1 cellular context compared by ENCODE assay signal in the genomic region with DNA sequence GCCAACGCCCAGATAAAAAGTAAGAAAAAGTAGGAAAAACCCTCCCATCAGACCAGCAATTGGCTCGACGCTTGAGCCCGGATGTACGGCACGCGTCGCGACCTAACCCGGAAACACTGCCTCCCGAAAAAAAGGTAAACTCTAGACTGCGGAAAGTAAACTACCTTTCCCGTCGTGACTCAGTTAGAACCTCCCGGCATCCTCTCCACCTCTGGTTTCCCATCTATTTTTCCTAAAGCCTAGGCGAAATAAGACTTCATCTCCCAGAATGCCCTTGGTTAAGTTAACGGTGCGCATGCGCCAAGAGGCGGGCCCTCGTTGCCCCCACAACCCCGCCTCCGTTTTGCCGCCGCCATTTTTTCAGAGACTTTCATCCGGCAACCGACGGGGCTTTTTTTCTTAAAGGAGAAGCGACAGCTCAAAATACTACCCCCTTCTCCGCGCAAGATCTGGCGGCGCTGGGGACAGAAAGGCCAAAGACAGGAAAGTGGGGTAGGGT.
TF ChIP-seq lines count a peak whose summit lies in the region.

No MANE protein-coding gene starts in this region.

TF ChIP-seq in HepG2, 621 proteins besides CTCF, POLR2A, EP300 and RAD21 (continued from another document and continues in another):
- no peak for TF ChIP-seq ZBTB10 (CRISPR knock-in tag; IDR thresholded peaks at IDR 0.05; ENCODE audit: borderline replicate concordance)
- TF ChIP-seq ZSCAN22 (CRISPR knock-in tag; IDR thresholded peaks at IDR 0.05) = no peak
- no peak for TF ChIP-seq ARNT (IDR thresholded peaks at IDR 0.05)
- TF ChIP-seq, protein P1, sequence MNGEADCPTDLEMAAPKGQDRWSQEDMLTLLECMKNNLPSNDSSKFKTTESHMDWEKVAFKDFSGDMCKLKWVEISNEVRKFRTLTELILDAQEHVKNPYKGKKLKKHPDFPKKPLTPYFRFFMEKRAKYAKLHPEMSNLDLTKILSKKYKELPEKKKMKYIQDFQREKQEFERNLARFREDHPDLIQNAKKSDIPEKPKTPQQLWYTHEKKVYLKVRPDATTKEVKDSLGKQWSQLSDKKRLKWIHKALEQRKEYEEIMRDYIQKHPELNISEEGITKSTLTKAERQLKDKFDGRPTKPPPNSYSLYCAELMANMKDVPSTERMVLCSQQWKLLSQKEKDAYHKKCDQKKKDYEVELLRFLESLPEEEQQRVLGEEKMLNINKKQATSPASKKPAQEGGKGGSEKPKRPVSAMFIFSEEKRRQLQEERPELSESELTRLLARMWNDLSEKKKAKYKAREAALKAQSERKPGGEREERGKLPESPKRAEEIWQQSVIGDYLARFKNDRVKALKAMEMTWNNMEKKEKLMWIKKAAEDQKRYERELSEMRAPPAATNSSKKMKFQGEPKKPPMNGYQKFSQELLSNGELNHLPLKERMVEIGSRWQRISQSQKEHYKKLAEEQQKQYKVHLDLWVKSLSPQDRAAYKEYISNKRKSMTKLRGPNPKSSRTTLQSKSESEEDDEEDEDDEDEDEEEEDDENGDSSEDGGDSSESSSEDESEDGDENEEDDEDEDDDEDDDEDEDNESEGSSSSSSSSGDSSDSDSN (CRISPR knock-in tag; IDR thresholded peaks at IDR 0.05) = peak; percentile 36
- TF ChIP-seq FOXO1 (CRISPR knock-in tag; IDR thresholded peaks at IDR 0.05) = no peak
- TF ChIP-seq, protein P2, sequence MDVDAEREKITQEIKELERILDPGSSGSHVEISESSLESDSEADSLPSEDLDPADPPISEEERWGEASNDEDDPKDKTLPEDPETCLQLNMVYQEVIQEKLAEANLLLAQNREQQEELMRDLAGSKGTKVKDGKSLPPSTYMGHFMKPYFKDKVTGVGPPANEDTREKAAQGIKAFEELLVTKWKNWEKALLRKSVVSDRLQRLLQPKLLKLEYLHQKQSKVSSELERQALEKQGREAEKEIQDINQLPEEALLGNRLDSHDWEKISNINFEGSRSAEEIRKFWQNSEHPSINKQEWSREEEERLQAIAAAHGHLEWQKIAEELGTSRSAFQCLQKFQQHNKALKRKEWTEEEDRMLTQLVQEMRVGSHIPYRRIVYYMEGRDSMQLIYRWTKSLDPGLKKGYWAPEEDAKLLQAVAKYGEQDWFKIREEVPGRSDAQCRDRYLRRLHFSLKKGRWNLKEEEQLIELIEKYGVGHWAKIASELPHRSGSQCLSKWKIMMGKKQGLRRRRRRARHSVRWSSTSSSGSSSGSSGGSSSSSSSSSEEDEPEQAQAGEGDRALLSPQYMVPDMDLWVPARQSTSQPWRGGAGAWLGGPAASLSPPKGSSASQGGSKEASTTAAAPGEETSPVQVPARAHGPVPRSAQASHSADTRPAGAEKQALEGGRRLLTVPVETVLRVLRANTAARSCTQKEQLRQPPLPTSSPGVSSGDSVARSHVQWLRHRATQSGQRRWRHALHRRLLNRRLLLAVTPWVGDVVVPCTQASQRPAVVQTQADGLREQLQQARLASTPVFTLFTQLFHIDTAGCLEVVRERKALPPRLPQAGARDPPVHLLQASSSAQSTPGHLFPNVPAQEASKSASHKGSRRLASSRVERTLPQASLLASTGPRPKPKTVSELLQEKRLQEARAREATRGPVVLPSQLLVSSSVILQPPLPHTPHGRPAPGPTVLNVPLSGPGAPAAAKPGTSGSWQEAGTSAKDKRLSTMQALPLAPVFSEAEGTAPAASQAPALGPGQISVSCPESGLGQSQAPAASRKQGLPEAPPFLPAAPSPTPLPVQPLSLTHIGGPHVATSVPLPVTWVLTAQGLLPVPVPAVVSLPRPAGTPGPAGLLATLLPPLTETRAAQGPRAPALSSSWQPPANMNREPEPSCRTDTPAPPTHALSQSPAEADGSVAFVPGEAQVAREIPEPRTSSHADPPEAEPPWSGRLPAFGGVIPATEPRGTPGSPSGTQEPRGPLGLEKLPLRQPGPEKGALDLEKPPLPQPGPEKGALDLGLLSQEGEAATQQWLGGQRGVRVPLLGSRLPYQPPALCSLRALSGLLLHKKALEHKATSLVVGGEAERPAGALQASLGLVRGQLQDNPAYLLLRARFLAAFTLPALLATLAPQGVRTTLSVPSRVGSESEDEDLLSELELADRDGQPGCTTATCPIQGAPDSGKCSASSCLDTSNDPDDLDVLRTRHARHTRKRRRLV (CRISPR knock-in tag; IDR thresholded peaks at IDR 0.05) = 0 out of 2 replicates have a peak, but pooled peaks have one; percentile 49
- TF ChIP-seq ETV5 (CRISPR knock-in tag; IDR thresholded peaks at IDR 0.05; ENCODE audit: borderline replicate concordance) = peak; percentile 60
- no peak for TF ChIP-seq MED1 (CRISPR knock-in tag; IDR thresholded peaks at IDR 0.05)
- TF ChIP-seq KDM5B (CRISPR knock-in tag; IDR thresholded peaks at IDR 0.05; ENCODE audit: borderline replicate concordance) = no peak
- no peak for TF ChIP-seq ZBTB26 (CRISPR knock-in tag; IDR thresholded peaks at IDR 0.05; ENCODE audit: borderline replicate concordance)
- TF ChIP-seq ZGPAT (CRISPR knock-in tag; IDR thresholded peaks at IDR 0.05) = peak; percentile 64; the same call in 1 of the 2 replicates
- TF ChIP-seq FOXA3 (CRISPR knock-in tag; IDR thresholded peaks at IDR 0.05) = peak; percentile 72; the same call in 1 of the 2 replicates
- TF ChIP-seq ZNF468 (CRISPR knock-in tag; IDR thresholded peaks at IDR 0.05) = no peak
- TF ChIP-seq, protein P3, sequence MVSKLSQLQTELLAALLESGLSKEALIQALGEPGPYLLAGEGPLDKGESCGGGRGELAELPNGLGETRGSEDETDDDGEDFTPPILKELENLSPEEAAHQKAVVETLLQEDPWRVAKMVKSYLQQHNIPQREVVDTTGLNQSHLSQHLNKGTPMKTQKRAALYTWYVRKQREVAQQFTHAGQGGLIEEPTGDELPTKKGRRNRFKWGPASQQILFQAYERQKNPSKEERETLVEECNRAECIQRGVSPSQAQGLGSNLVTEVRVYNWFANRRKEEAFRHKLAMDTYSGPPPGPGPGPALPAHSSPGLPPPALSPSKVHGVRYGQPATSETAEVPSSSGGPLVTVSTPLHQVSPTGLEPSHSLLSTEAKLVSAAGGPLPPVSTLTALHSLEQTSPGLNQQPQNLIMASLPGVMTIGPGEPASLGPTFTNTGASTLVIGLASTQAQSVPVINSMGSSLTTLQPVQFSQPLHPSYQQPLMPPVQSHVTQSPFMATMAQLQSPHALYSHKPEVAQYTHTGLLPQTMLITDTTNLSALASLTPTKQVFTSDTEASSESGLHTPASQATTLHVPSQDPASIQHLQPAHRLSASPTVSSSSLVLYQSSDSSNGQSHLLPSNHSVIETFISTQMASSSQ (IDR thresholded peaks at IDR 0.05; ENCODE audit: low read depth) = peak; percentile 48
- TF ChIP-seq, protein P3 (CRISPR knock-in tag; IDR thresholded peaks at IDR 0.05; ENCODE audit: borderline replicate concordance) = 0 out of 2 replicates have a peak, but pooled peaks have one; percentile 10
- peak; percentile 98 for TF ChIP-seq FOXK1 (CRISPR knock-in tag; IDR thresholded peaks at IDR 0.05; ENCODE audit: borderline replicate concordance, low read depth)
- no peak for TF ChIP-seq ZFYVE20 (CRISPR knock-in tag; IDR thresholded peaks at IDR 0.05; ENCODE audit: borderline replicate concordance, low read depth)
- peak; percentile 94 for TF ChIP-seq ZNF362 (CRISPR knock-in tag; IDR thresholded peaks at IDR 0.05; ENCODE audit: borderline replicate concordance)
- no peak; the same call in 1 of the 2 replicates for TF ChIP-seq SSRP1 (CRISPR knock-in tag; IDR thresholded peaks at IDR 0.05)
- peak; percentile 98 for TF ChIP-seq CREM (IDR thresholded peaks at IDR 0.05)
- TF ChIP-seq CREM (CRISPR knock-in tag; IDR thresholded peaks at IDR 0.05) = no peak
- peak; percentile 21; the same call in 1 of the 2 replicates for TF ChIP-seq ZFX (CRISPR knock-in tag; IDR thresholded peaks at IDR 0.05; ENCODE audit: low read depth)
- peak; percentile 39; the same call in 1 of the 2 replicates for TF ChIP-seq REPIN1 (CRISPR knock-in tag; IDR thresholded peaks at IDR 0.05; ENCODE audit: borderline replicate concordance, low read depth)
- no peak for TF ChIP-seq EEA1 (CRISPR knock-in tag; IDR thresholded peaks at IDR 0.05; ENCODE audit: borderline replicate concordance)
- no peak for TF ChIP-seq CBX2 (IDR thresholded peaks at IDR 0.05; ENCODE audit: low read depth, low read length)
- no peak for TF ChIP-seq CBX2 (CRISPR knock-in tag; IDR thresholded peaks at IDR 0.05; ENCODE audit: low read depth)
- TF ChIP-seq, protein P4, sequence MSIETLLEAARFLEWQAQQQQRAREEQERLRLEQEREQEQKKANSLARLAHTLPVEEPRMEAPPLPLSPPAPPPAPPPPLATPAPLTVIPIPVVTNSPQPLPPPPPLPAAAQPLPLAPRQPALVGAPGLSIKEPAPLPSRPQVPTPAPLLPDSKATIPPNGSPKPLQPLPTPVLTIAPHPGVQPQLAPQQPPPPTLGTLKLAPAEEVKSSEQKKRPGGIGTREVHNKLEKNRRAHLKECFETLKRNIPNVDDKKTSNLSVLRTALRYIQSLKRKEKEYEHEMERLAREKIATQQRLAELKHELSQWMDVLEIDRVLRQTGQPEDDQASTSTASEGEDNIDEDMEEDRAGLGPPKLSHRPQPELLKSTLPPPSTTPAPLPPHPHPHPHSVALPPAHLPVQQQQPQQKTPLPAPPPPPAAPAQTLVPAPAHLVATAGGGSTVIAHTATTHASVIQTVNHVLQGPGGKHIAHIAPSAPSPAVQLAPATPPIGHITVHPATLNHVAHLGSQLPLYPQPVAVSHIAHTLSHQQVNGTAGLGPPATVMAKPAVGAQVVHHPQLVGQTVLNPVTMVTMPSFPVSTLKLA (IDR thresholded peaks at IDR 0.05) = peak; percentile 16; the same call in 1 of the 2 replicates
- TF ChIP-seq HNRNPL (IDR thresholded peaks at IDR 0.05; ENCODE audit: low read depth, low read length) = no peak
- TF ChIP-seq NR2C2 (CRISPR knock-in tag; IDR thresholded peaks at IDR 0.05; ENCODE audit: borderline replicate concordance) = peak; percentile 99
- TF ChIP-seq ZNF598 (CRISPR knock-in tag; IDR thresholded peaks at IDR 0.05; ENCODE audit: borderline replicate concordance) = no peak
- TF ChIP-seq ZNF501 (CRISPR knock-in tag; IDR thresholded peaks at IDR 0.05) = peak; percentile 86
- no peak for TF ChIP-seq TCF7L2 (IDR thresholded peaks at IDR 0.05; ENCODE audit: low read depth, low read length)
- TF ChIP-seq DR1 (CRISPR knock-in tag; IDR thresholded peaks at IDR 0.05) = no peak
- TF ChIP-seq, protein P5, sequence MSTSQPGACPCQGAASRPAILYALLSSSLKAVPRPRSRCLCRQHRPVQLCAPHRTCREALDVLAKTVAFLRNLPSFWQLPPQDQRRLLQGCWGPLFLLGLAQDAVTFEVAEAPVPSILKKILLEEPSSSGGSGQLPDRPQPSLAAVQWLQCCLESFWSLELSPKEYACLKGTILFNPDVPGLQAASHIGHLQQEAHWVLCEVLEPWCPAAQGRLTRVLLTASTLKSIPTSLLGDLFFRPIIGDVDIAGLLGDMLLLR (CRISPR knock-in tag; IDR thresholded peaks at IDR 0.05) = no peak
- TF ChIP-seq TRIM24 (CRISPR knock-in tag; IDR thresholded peaks at IDR 0.05) = no peak
- no peak for TF ChIP-seq RELA (CRISPR knock-in tag; IDR thresholded peaks at IDR 0.05)
- no peak for TF ChIP-seq ZNF549 (CRISPR knock-in tag; IDR thresholded peaks at IDR 0.05)
